In the genomic region with DNA sequence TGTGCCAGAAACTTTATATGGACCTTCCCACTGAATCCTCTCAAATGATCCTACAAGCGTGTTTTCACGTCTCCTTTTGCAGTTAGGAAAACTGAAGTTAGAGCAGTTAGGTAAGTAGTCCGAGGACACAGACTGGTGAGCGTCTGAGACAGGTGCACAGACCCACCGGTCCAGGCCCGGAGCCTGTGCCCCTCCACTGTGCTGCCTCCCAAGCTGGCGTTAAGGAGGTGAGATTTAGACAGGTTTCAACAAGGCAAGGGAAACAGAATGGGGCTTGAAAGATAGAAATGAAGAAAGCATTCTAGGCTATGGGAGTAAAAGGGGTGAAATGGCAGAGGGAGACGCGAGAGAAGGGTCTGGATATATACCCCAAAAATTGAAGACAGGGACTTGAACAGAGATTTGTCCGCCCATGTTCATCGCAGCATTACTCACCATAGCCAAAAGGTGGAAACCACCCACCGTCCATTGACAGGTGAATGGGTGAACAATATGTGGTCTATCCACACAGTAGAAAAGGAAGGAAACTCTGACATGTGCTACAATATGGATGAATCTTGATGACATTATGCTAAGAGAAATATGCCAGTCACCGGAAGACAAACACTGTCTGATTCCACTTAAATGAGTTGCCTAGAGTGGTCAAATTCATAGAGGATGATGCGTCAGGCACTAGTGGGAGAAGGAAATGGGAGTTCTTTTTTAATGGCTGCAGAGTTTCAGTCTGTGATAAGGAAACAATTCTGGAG, we compare ENCODE assay signal across 1 cellular context.
TF ChIP-seq lines count a peak whose summit lies in the region.

No MANE protein-coding gene starts in this region.

TF ChIP-seq in HepG2, 621 proteins besides CTCF, POLR2A, EP300 and RAD21:
- TF ChIP-seq ZFP90 (CRISPR knock-in tag; IDR thresholded peaks at IDR 0.05; ENCODE audit: borderline replicate concordance) (no peak), PLRG1 (conservative IDR thresholded peaks at IDR 0.05) (no peak), ZFP37 (CRISPR knock-in tag; IDR thresholded peaks at IDR 0.05; ENCODE audit: borderline replicate concordance) (no peak), ZEB1 (IDR thresholded peaks at IDR 0.05; ENCODE audit: insufficient replicate concordance, low read depth) (no peak), RBFOX2 (IDR thresholded peaks at IDR 0.05; ENCODE audit: low read depth, low read length) (no peak), HES4 (CRISPR knock-in tag; IDR thresholded peaks at IDR 0.05; ENCODE audit: borderline replicate concordance) (no peak), HNF4G (IDR thresholded peaks at IDR 0.05; ENCODE audit: borderline replicate concordance, low read depth, low read length) (no peak), HNF4G (CRISPR knock-in tag; IDR thresholded peaks at IDR 0.05; ENCODE audit: borderline replicate concordance, low read depth) (no peak), GABPA (IDR thresholded peaks at IDR 0.05; ENCODE audit: low read depth, low read length) (no peak), GABPA (CRISPR knock-in tag; IDR thresholded peaks at IDR 0.05; ENCODE audit: low read depth) (no peak), ZNF761 (CRISPR knock-in tag; conservative IDR thresholded peaks at IDR 0.05) (no peak)
- TF ChIP-seq, protein P1, sequence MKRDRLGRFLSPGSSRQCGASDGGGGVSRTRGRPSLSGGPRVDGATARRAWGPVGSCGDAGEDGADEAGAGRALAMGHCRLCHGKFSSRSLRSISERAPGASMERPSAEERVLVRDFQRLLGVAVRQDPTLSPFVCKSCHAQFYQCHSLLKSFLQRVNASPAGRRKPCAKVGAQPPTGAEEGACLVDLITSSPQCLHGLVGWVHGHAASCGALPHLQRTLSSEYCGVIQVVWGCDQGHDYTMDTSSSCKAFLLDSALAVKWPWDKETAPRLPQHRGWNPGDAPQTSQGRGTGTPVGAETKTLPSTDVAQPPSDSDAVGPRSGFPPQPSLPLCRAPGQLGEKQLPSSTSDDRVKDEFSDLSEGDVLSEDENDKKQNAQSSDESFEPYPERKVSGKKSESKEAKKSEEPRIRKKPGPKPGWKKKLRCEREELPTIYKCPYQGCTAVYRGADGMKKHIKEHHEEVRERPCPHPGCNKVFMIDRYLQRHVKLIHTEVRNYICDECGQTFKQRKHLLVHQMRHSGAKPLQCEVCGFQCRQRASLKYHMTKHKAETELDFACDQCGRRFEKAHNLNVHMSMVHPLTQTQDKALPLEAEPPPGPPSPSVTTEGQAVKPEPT (CRISPR knock-in tag; IDR thresholded peaks at IDR 0.05; ENCODE audit: low read depth): no peak
- TF ChIP-seq, protein P2, sequence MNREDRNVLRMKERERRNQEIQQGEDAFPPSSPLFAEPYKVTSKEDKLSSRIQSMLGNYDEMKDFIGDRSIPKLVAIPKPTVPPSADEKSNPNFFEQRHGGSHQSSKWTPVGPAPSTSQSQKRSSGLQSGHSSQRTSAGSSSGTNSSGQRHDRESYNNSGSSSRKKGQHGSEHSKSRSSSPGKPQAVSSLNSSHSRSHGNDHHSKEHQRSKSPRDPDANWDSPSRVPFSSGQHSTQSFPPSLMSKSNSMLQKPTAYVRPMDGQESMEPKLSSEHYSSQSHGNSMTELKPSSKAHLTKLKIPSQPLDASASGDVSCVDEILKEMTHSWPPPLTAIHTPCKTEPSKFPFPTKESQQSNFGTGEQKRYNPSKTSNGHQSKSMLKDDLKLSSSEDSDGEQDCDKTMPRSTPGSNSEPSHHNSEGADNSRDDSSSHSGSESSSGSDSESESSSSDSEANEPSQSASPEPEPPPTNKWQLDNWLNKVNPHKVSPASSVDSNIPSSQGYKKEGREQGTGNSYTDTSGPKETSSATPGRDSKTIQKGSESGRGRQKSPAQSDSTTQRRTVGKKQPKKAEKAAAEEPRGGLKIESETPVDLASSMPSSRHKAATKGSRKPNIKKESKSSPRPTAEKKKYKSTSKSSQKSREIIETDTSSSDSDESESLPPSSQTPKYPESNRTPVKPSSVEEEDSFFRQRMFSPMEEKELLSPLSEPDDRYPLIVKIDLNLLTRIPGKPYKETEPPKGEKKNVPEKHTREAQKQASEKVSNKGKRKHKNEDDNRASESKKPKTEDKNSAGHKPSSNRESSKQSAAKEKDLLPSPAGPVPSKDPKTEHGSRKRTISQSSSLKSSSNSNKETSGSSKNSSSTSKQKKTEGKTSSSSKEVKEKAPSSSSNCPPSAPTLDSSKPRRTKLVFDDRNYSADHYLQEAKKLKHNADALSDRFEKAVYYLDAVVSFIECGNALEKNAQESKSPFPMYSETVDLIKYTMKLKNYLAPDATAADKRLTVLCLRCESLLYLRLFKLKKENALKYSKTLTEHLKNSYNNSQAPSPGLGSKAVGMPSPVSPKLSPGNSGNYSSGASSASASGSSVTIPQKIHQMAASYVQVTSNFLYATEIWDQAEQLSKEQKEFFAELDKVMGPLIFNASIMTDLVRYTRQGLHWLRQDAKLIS (CRISPR knock-in tag; IDR thresholded peaks at IDR 0.05): no peak
